2 cellular contexts compared by ENCODE assay signal in genomic region chr1:153587314-153587713, GRCh38.
TF ChIP-seq lines count a peak whose summit lies in the region.

No MANE protein-coding gene starts in this region.

TF ChIP-seq in HEK293T, 16 proteins besides CTCF, POLR2A, EP300 and RAD21:
- TF ChIP-seq ELF4 (IDR thresholded peaks at IDR 0.05) (no peak), TARDBP (IDR thresholded peaks at IDR 0.05) (no peak), FOXM1 (IDR thresholded peaks at IDR 0.05; ENCODE audit: borderline replicate concordance) (no peak), NFRKB (IDR thresholded peaks at IDR 0.05) (no peak), SUZ12 (IDR thresholded peaks at IDR 0.05) (no peak), FOXA1 (IDR thresholded peaks at IDR 0.05) (no peak), PKNOX1 (IDR thresholded peaks at IDR 0.05) (no peak)
TF ChIP-seq in HEK293T: peak in this region for 0.

TF ChIP-seq in K562, 482 proteins besides CTCF, POLR2A, EP300 and RAD21:
- TF ChIP-seq, protein P1, sequence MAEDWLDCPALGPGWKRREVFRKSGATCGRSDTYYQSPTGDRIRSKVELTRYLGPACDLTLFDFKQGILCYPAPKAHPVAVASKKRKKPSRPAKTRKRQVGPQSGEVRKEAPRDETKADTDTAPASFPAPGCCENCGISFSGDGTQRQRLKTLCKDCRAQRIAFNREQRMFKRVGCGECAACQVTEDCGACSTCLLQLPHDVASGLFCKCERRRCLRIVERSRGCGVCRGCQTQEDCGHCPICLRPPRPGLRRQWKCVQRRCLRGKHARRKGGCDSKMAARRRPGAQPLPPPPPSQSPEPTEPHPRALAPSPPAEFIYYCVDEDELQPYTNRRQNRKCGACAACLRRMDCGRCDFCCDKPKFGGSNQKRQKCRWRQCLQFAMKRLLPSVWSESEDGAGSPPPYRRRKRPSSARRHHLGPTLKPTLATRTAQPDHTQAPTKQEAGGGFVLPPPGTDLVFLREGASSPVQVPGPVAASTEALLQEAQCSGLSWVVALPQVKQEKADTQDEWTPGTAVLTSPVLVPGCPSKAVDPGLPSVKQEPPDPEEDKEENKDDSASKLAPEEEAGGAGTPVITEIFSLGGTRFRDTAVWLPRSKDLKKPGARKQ (CRISPR knock-in tag; IDR thresholded peaks at IDR 0.05) = no peak
- TF ChIP-seq RFX1 (IDR thresholded peaks at IDR 0.05) = peak; percentile 39
- peak; percentile 38; the same call in 1 of the 2 replicates for TF ChIP-seq ZNF121 (CRISPR knock-in tag; conservative IDR thresholded peaks at IDR 0.05)
